In genomic region chr6:169296170-169296569, GRCh38 we compare ENCODE assay signal across 21 cellular contexts. TPM values are rescaled to one million over a fixed set of nuclear protein-coding genes. Genes with fewer than 3 reads are reported as not detected.
DNase-seq lines count a peak whose midpoint lies in the region; ATAC-seq and TF ChIP-seq lines count a peak whose summit lies in the region.
"Had no signal": no experiment of that assay in that cellular context is flagged by ENCODE, and none has a peak within 500 bp of the region (broad histone marks: within the 10 kb centered on the region; RNA-seq: fewer than 3 reads in every experiment).

No MANE protein-coding gene starts in this region.

- H2BK5ac ChIP-seq in IMR-90 (ENCODE audit: low read depth, low read length, poor library complexity, severe bottlenecking), result no peak overlapping the region

- TF ChIP-seq POLR2A in IMR-90 (IDR thresholded peaks at IDR 0.05; ENCODE audit: low read depth, low read length), result no peak
- TF ChIP-seq POLR2A in prostate gland (IDR thresholded peaks at IDR 0.05), result no peak
- TF ChIP-seq POLR2A in uterus (IDR thresholded peaks at IDR 0.05), result no peak

- peaks cover 10% of the 10 kb centered on the region for H3K4me1 Mint-ChIP-seq in WTC11
- H3K4me1 Mint-ChIP-seq: CD8-positive, alpha-beta memory T cell had no signal

- POLR2A ChIA-PET in IMR-90 (lab: Charles Lee; ENCODE audit: unreplicated experiment) (no interaction called here), WTC11 (lab: Charles Lee) (no interaction called here)

- no peak overlapping the region for H3K56ac ChIP-seq in IMR-90 (ENCODE audit: extremely low read depth, insufficient read depth, low read length)

- H3K36me3 ChIP-seq in IMR-90 (ENCODE audit: control insufficient read depth, insufficient read depth, low read length) (no peaks in the 10 kb centered on the region), prostate gland (no peaks in the 10 kb centered on the region), mucosa of descending colon (ENCODE audit: low read depth) (no peaks in the 10 kb centered on the region), uterus (no peaks in the 10 kb centered on the region)
- H3K36me3 ChIP-seq: SJCRH30 had no signal

- H3K9me3 ChIP-seq in IMR-90 (ENCODE audit: control insufficient read depth, insufficient read depth, low read length) (no peaks in the 10 kb centered on the region), prostate gland (no peaks in the 10 kb centered on the region), mucosa of descending colon (no peaks in the 10 kb centered on the region), uterus (no peaks in the 10 kb centered on the region)
- H3K9me3 ChIP-seq: SJCRH30 had no signal

- 0 out of 3 replicates have a peak overlapping the region, but pooled peaks have one; percentile 3 for H2BK15ac ChIP-seq in IMR-90 (ENCODE audit: low read depth, low read length)

- H3K9ac ChIP-seq in IMR-90 (ENCODE audit: low read depth, low read length), result no peak overlapping the region
- H3K9ac ChIP-seq: KMS-11 had no signal

- peak overlapping the region; percentile 74; the same call in 1 of the 2 replicates for H2BK120ac ChIP-seq in IMR-90 (ENCODE audit: low read depth, low read length)

- TF ChIP-seq RAD21 in IMR-90 (IDR thresholded peaks at IDR 0.05; ENCODE audit: low read length), result no peak

- 0 out of 2 replicates have a peak overlapping the region, but pooled peaks have one; percentile 5 for H3K14ac ChIP-seq in IMR-90 (replicated peaks; ENCODE audit: low read depth, low read length)

- H3K36me3 Mint-ChIP-seq in WTC11, result no peaks in the 10 kb centered on the region
- H3K36me3 Mint-ChIP-seq: CD8-positive, alpha-beta memory T cell had no signal

- no peak overlapping the region for H4K91ac ChIP-seq in IMR-90 (ENCODE audit: insufficient read depth, low read depth, low read length)

- H2AK9ac ChIP-seq in IMR-90 (replicated peaks; ENCODE audit: low read depth, low read length, poor library complexity), result no peak overlapping the region

- H3K27me3 Mint-ChIP-seq in WTC11 (ENCODE audit: low read depth), result no peaks in the 10 kb centered on the region

- H3K4ac ChIP-seq in IMR-90 (ENCODE audit: low read depth, low read length), result peak overlapping the region; percentile 59; the same call in 1 of the 2 replicates

- WGBS in IMR-90 (ENCODE audit: extremely low coverage in 2 of 2, insufficient read length in 1 of 2), 2 experiments, result no CpG with 5 or more reads among the region's 1 CpG
- WGBS in prostate gland, result 60% methylated on average over 1 of the region's 1 CpG

- no peak overlapping the region for H2AFZ ChIP-seq in IMR-90 (replicated peaks; ENCODE audit: low read length, poor library complexity)

- CTCF ChIA-PET in IMR-90 (lab: Yijun Ruan, JAX) (no interaction called here), WTC11 (lab: Charles Lee) (no interaction called here)

- H3K4me2 ChIP-seq in IMR-90 (ENCODE audit: low read depth, low read length), result no peak overlapping the region
- H3K4me2 ChIP-seq: KMS-11 had no signal

- dilution Hi-C loops in IMR-90 (cut with HindIII; ENCODE audit: low sequenced_read_pairs, unreplicated experiment), result no loop called here

- no peak overlapping the region for H3K4me3 Mint-ChIP-seq in WTC11
- H3K4me3 Mint-ChIP-seq: CD8-positive, alpha-beta memory T cell had no signal

- H3K27ac Mint-ChIP-seq in WTC11, result no peak overlapping the region
- H3K27ac Mint-ChIP-seq: CD8-positive, alpha-beta memory T cell had no signal

- peaks cover 21% of the 10 kb centered on the region for H3K9me3 Mint-ChIP-seq in WTC11

- TF ChIP-seq CTCF in IMR-90 (conservative IDR thresholded peaks at IDR 0.05; ENCODE audit: low read depth, low read length) (no peak), WTC11 (IDR thresholded peaks at IDR 0.05) (no peak), prostate gland (IDR thresholded peaks at IDR 0.05) (no peak), mucosa of descending colon (IDR thresholded peaks at IDR 0.05) (no peak), uterus (IDR thresholded peaks at IDR 0.05) (no peak)

- H4K5ac ChIP-seq in IMR-90 (ENCODE audit: low read depth, low read length), result peak overlapping the region; percentile 12

- H3K27ac ChIP-seq in IMR-90 (ENCODE audit: insufficient read depth, low read length) (peak overlapping the region; percentile 8; the same call in 1 of the 2 replicates), prostate gland (no peak overlapping the region), uterus (no peak overlapping the region)
- H3K27ac ChIP-seq: C4-2B, HL-60, KMS-11, SJCRH30 had no signal

- H3K23ac ChIP-seq in IMR-90 (ENCODE audit: low read depth, low read length), result no peak overlapping the region

- ATAC-seq in IMR-90 (ENCODE audit: low read depth) (peak; percentile 33), WTC11 (no peak), esophagus mucosa (peak; percentile 74), mucosa of descending colon (no peak)

- H3K4me3 ChIP-seq in IMR-90 (ENCODE audit: insufficient read depth, low read depth, low read length), result no peak overlapping the region
- H3K4me3 ChIP-seq in prostate gland, result no peak overlapping the region
- H3K4me3 ChIP-seq in mucosa of descending colon, result no peak overlapping the region
- no peak overlapping the region for H3K4me3 ChIP-seq in uterus
- H3K4me3 ChIP-seq: SJCRH30 had no signal

- H4K8ac ChIP-seq in IMR-90 (ENCODE audit: low read depth in 2 of 2, low read length in 2 of 2), result no peak overlapping the region

- H3K9me1 ChIP-seq in IMR-90 (ENCODE audit: insufficient read depth, low read length), result no peaks in the 10 kb centered on the region; the same call in none of the 2 replicates

- no peak overlapping the region for H2BK20ac ChIP-seq in IMR-90 (ENCODE audit: low read depth, low read length)

- in situ Hi-C loops in IMR-90 (cut with MboI; ENCODE audit: low sequenced_read_pairs), result no loop called here

- no peak overlapping the region for H2AK5ac ChIP-seq in IMR-90 (ENCODE audit: low read depth, low read length)

- peaks cover 14% of the 10 kb centered on the region for H3K4me1 ChIP-seq in IMR-90 (ENCODE audit: control insufficient read depth, insufficient read depth, low read length)
- no peaks in the 10 kb centered on the region for H3K4me1 ChIP-seq in prostate gland (replicated peaks)
- no peaks in the 10 kb centered on the region for H3K4me1 ChIP-seq in mucosa of descending colon (ENCODE audit: low read depth)
- peaks cover 0 to 16% of the 10 kb centered on the region in 2 donors for H3K4me1 ChIP-seq in uterus

- H3K79me1 ChIP-seq in IMR-90 (ENCODE audit: low read depth in 1 of 2, low read length in 2 of 2), result no peaks in the 10 kb centered on the region

- intact Hi-C loops in IMR-90 (cut with micrococcal nuclease) (no loop called here), prostate gland (cut with DNase I) (no loop called here), mucosa of descending colon (cut with DNase I, micrococcal nuclease) (no loop called here), uterus (cut with DNase I; ENCODE audit: low total_unique reads) (no loop called here)

- no peaks in the 10 kb centered on the region for H3K27me3 ChIP-seq in IMR-90 (ENCODE audit: control insufficient read depth, insufficient read depth, low read length)
- H3K27me3 ChIP-seq in prostate gland (replicated peaks; ENCODE audit: insufficient read depth), result no peaks in the 10 kb centered on the region
- H3K27me3 ChIP-seq in uterus, result no peaks in the 10 kb centered on the region
- H3K27me3 ChIP-seq: SJCRH30 had no signal

- peak overlapping the region; percentile 77 for H3K18ac ChIP-seq in IMR-90 (ENCODE audit: low read depth, low read length)

- peak; percentile 45 for DNase-seq in IMR-90
- DNase-seq in WTC11 (ENCODE audit: low spot score), result no peak
- peak; percentile 34 for DNase-seq in prostate gland (ENCODE audit: low spot score)
- no peak for DNase-seq in mucosa of descending colon
- no peak for DNase-seq in AML-193 (lab: John Stamatoyannopoulos, UW)
- DNase-seq in uterus, result no peak
- DNase-seq: ACHN; CD8-positive, alpha-beta memory T cell; EL; H7; NCI-H1105; NCI-H146; NCI-H2029 treated with DMSO at 0.1 percent for 48 hours; NCI-H226; NCI-H510A treated with DMSO at 0.1 percent for 48 hours; NCI-H748 treated with DMSO at 0.1 percent for 48 hours; SJCRH30 had no signal

- no peaks in the 10 kb centered on the region for H4K20me1 ChIP-seq in IMR-90 (ENCODE audit: insufficient read depth, low read length)

- BruUV-seq in IMR-90 (replicated peaks; lab: Mats Ljungman, UMichigan), result no TSS peak

TF ChIP-seq in IMR-90, 13 proteins besides CTCF, POLR2A, EP300 and RAD21:
- TF ChIP-seq NFE2L2 (IDR thresholded peaks at IDR 0.05; ENCODE audit: low read depth, low read length) (no peak), CHD1 (IDR thresholded peaks at IDR 0.05; ENCODE audit: low read depth, low read length) (no peak), MXI1 (IDR thresholded peaks at IDR 0.05; ENCODE audit: borderline replicate concordance, low read depth, low read length) (no peak), RCOR1 (IDR thresholded peaks at IDR 0.05; ENCODE audit: insufficient replicate concordance, low read length) (no peak), CEBPB (IDR thresholded peaks at IDR 0.05; ENCODE audit: low read depth, low read length) (no peak)

TF ChIP-seq in WTC11, 78 proteins besides CTCF, POLR2A, EP300 and RAD21 (continues in another document):
- peak; percentile 97 for TF ChIP-seq GABPB1 (CRISPR knock-in tag; IDR thresholded peaks at IDR 0.05)
- TF ChIP-seq NFE2L1 (CRISPR knock-in tag; IDR thresholded peaks at IDR 0.05), result no peak
- no peak for TF ChIP-seq E2F1 (CRISPR knock-in tag; IDR thresholded peaks at IDR 0.05)

RNA-seq across cellular contexts. Expression of gene THBS2, which starts 42.5 kb away (rescaled TPM):
- total RNA-seq in IMR-90 (2012; rRNA removed) (101 and 113 TPM in 2 replicates), WTC11 (2021) (33.5 to 40.3 TPM (median 35.8 TPM) in 3 replicates), esophagus mucosa (50.0 TPM), prostate gland (10 to 100 TPM in 1 of 2 donors, 1 to 10 TPM in 1; 3.3 to 10.9 TPM), mucosa of descending colon (10 to 100 TPM in 1 of 3 donors, 1 to 10 TPM in 2; 3.7 to 39.1 (median 4.0) TPM), uterus (100 to 1,000 TPM in 2 of 4 donors, 10 to 100 TPM in 2; 84.0 to 224 (median 136) TPM)
- polyA plus RNA-seq in IMR-90 (2012; rRNA removed), result 97.3 and 106 TPM in 2 replicates
- 99.4 and 135 TPM in 2 replicates for polyA plus RNA-seq in IMR-90 (2012; cell fraction: cytosol; rRNA removed)
- polyA plus RNA-seq in IMR-90 (2012; cell fraction: nucleus; rRNA removed; ENCODE audit: low replicate concordance), result 137 and 172 TPM in 2 replicates
- total RNA-seq: CD8-positive, alpha-beta memory T cell had no signal

Comparison
In these comparisons a context has a peak if more than half of its experiments do, and no peak if none do; other contexts are left out.
1. ATAC-seq: peak in IMR-90 (single experiment) and esophagus mucosa (single experiment); none in WTC11 (single experiment) and mucosa of descending colon (single experiment).
2. DNase-seq: peak in IMR-90 (single experiment) and prostate gland (single experiment); none in WTC11 (single experiment), mucosa of descending colon (0 of 3), AML-193 (0 of 2) and uterus (0 of 2).